Comparison of ENCODE assay signal across 2 cellular contexts in genomic region chr15:98684995-98685525, GRCh38.
TF ChIP-seq lines count a peak whose summit lies in the region.

No MANE protein-coding gene starts in this region.

TF ChIP-seq in A549, 52 proteins besides CTCF, POLR2A, EP300 and RAD21 (continued from another document):
- TF ChIP-seq ATOH8 (CRISPR knock-in tag; IDR thresholded peaks at IDR 0.05; ENCODE audit: low read depth) (no peak), HOXB5 (CRISPR knock-in tag; IDR thresholded peaks at IDR 0.05) (no peak), FOSL2 (IDR thresholded peaks at IDR 0.05) (no peak), FOSL2 (CRISPR knock-in tag; IDR thresholded peaks at IDR 0.05) (no peak)

TF ChIP-seq in HEK293, 187 proteins besides CTCF, POLR2A, EP300 and RAD21 (continued from another document):
- TF ChIP-seq ZNF354C (tag by site-specific recombination; IDR thresholded peaks at IDR 0.05; ENCODE audit: borderline replicate concordance, low read depth): no peak
- TF ChIP-seq ZNF121 (tag by site-specific recombination; IDR thresholded peaks at IDR 0.05): peak; percentile 69; the same call in 1 of the 2 replicates
- TF ChIP-seq SALL2 (tag by site-specific recombination; IDR thresholded peaks at IDR 0.05; ENCODE audit: borderline replicate concordance): no peak
- no peak for TF ChIP-seq ZNF585B (tag by site-specific recombination; IDR thresholded peaks at IDR 0.05)
TF ChIP-seq in HEK293: peak in this region for 1.
